Comparison of ENCODE assay signal across 8 cellular contexts in genomic region chr18:23994361-23994902, GRCh38. TPM values are rescaled to one million over a fixed set of nuclear protein-coding genes. Genes with fewer than 3 reads are reported as not detected.
DNase-seq lines count a peak whose midpoint lies in the region; ATAC-seq and TF ChIP-seq lines count a peak whose summit lies in the region.

No MANE protein-coding gene starts in this region.

- no peak for TF ChIP-seq CTCF in AG09319 (IDR thresholded peaks at IDR 0.05; ENCODE audit: low read depth, low read length)
- TF ChIP-seq CTCF in astrocyte of the cerebellum (IDR thresholded peaks at IDR 0.05; ENCODE audit: low read depth, low read length, missing control alignments) = no peak
- no peak for TF ChIP-seq CTCF in left lung (IDR thresholded peaks at IDR 0.05)

- no peak for TF ChIP-seq POLR2A in erythroblast (IDR thresholded peaks at IDR 0.05; ENCODE audit: low read length)

- H3K36me3 ChIP-seq in left lung = no peaks in the 10 kb centered on the region

- H3K4me3 ChIP-seq in astrocyte of the cerebellum (ENCODE audit: low read depth, low read length) = no peak overlapping the region
- no peak overlapping the region for H3K4me3 ChIP-seq in left lung

- peaks cover 9 to 10% of the 10 kb centered on the region in 2 donors for H3K4me1 ChIP-seq in left lung

- H3K27ac ChIP-seq in left lung = peak overlapping the region in 1 of 2 donors; percentile 21

- ATAC-seq in GM18502 (IDR thresholded peaks at IDR 0.05; ENCODE audit: poor library complexity, unreplicated experiment) (peak; percentile 59), left lung (peak; percentile 75), left lobe of liver (no peak)

- intact Hi-C loops in left lung (cut with DNase I) = no loop called here

- H3K27me3 ChIP-seq in left lung = no peaks in the 10 kb centered on the region

- H3K9me3 ChIP-seq in left lung = no peaks in the 10 kb centered on the region

- in situ Hi-C loops in astrocyte of the cerebellum (cut with HindIII; ENCODE audit: low sequenced_read_pairs) = no loop called here

- DNase-seq in AG09319 (ENCODE audit: extremely low read depth, low read depth) (peak; percentile 91), NCI-H2227 (lab: John Stamatoyannopoulos, UW; ENCODE audit: unreplicated experiment) (peak; percentile 85), astrocyte of the cerebellum (ENCODE audit: low read depth) (peak; percentile 95), left lung (peak in 1 of 2 donors; percentile 67), left lobe of liver (ENCODE audit: low spot score) (no peak), NCI-H446 (lab: John Stamatoyannopoulos, UW) (no peak), erythroblast (lab: John Stamatoyannopoulos, UW) (no peak)

RNA-seq across cellular contexts. Expression of gene TTC39C, which starts 20.1 kb away (rescaled TPM):
- total RNA-seq in left lung (10 to 100 TPM; 12.2 to 19.3 TPM), left lobe of liver (133 TPM)

Comparison
In these comparisons a context has a peak if more than half of its experiments do, and no peak if none do; other contexts are left out.
1. DNase-seq: peak in AG09319 (single experiment), NCI-H2227 (single experiment) and astrocyte of the cerebellum (single experiment); none in left lobe of liver (single experiment), NCI-H446 (0 of 2) and erythroblast (0 of 2).